In the genomic region with DNA sequence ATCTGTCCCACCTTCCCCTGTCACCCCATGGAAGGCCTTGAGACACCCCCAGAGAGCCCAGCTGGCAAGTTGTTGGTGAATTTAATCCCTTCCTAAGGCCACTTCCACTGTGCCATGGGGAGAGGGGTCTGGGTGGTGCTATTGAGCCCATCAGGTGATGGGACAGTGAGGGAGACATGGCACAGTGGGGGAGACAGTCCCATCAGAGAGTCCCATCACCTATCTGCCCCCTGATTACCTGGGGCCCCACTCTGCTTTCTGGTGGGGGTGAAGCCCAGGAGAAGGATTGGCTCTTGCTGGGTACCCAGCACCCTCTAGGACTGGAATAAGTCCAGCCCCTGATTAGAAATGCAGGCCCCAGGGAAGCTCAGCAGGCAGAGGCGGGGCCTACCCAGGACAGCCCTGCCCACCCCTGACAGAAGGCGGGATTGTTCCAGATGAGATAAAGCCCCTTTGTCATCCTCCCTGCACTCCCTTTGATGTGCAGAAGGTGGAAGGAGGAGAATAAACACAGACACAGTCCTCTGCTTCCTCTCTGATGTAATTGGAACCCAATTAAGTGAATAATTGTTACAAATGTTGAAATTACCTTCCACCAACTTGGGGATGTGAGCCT, we compare ENCODE assay signal across 16 cellular contexts. TPM values are rescaled to one million over a fixed set of nuclear protein-coding genes. Genes with fewer than 3 reads are reported as not detected.
DNase-seq lines count a peak whose midpoint lies in the region; ATAC-seq, FAIRE-seq and TF ChIP-seq lines count a peak whose summit lies in the region.
"Had no signal": no experiment of that assay in that cellular context is flagged by ENCODE, and none has a peak within 500 bp of the region (broad histone marks: within the 10 kb centered on the region; RNA-seq: fewer than 3 reads in every experiment).

No MANE protein-coding gene starts in this region.

- H3K9ac ChIP-seq in K562 (ENCODE audit: insufficient read depth in 1 of 2, low read depth in 2 of 2, low read length in 2 of 2) (no peak overlapping the region), colonic mucosa (ENCODE audit: low read depth in 2 of 2, low read length in 2 of 2) (no peak overlapping the region)

- CTCF ChIA-PET in K562 (lab: Yijun Ruan, JAX; ENCODE audit: low intra/inter-chr PET ratio), result no interaction called here

- no peak for TF ChIP-seq POLR2A in K562 (conservative IDR thresholded peaks at IDR 0.05)

- peaks cover 8% of the 10 kb centered on the region; the same call in 1 of the 2 replicates for H4K20me1 ChIP-seq in K562 (replicated peaks; ENCODE audit: control insufficient read depth, insufficient read depth, low read length)

- H3K4me1 ChIP-seq in K562 (replicated peaks in 1 of 2; ENCODE audit: control insufficient read depth in 2 of 2, insufficient read depth in 2 of 2, low read length in 2 of 2) (no peaks in the 10 kb centered on the region), colonic mucosa (no peaks in the 10 kb centered on the region)

- H3K9me1 ChIP-seq in K562 (ENCODE audit: control insufficient read depth, insufficient read depth, low read length), result no peaks in the 10 kb centered on the region

- H3K9me3 ChIP-seq in K562 (replicated peaks; ENCODE audit: control insufficient read depth, insufficient read depth, low read depth, low read length), result no peaks in the 10 kb centered on the region
- no peaks in the 10 kb centered on the region for H3K9me3 ChIP-seq in colonic mucosa

- in situ Hi-C loops in K562 (cut with MboI), result no loop called here

- H3K79me2 ChIP-seq in K562 (ENCODE audit: control insufficient read depth, insufficient read depth, low read length), result no peaks in the 10 kb centered on the region

- TF ChIP-seq RAD21 in K562 (CRISPR knock-in tag; conservative IDR thresholded peaks at IDR 0.05 in 1 of 2, IDR thresholded peaks at IDR 0.05 in 1 of 2), result no peak

- no peak overlapping the region for H2AFZ ChIP-seq in K562 (ENCODE audit: low read depth, low read length)

- H3K27me3 ChIP-seq in K562 (ENCODE audit: control insufficient read depth in 2 of 2, insufficient read depth in 2 of 2, low read length in 2 of 2) (peaks cover 3 to 8% of the 10 kb centered on the region in 2 experiments; a peak in 2 of 5 replicates), colonic mucosa (no peaks in the 10 kb centered on the region)

- 0% methylated on average over 2 of the region's 2 CpGs for WGBS in K562 (ENCODE audit: insufficient coverage, low coverage, missing lambda C conversion rate)

- ATAC-seq in K562 (peak; percentile 94), GM18511 (IDR thresholded peaks at IDR 0.05; ENCODE audit: unreplicated experiment) (no peak)
- ATAC-seq: right cardiac atrium had no signal

- no peaks in the 10 kb centered on the region for H3K36me3 ChIP-seq in K562 (ENCODE audit: control insufficient read depth, insufficient read depth, low read length)
- no peaks in the 10 kb centered on the region for H3K36me3 ChIP-seq in colonic mucosa

- no peak for FAIRE-seq in K562 (lab: Jason Lieb, UNC)
- FAIRE-seq: GM12892, H54 had no signal

- no peak overlapping the region for H3K4me2 ChIP-seq in K562 (ENCODE audit: insufficient read depth, low read length)

- TF ChIP-seq EP300 in K562 (IDR thresholded peaks at IDR 0.05; ENCODE audit: low read length), result no peak

- TF ChIP-seq CTCF in K562 (IDR thresholded peaks at IDR 0.05 in 2 of 3, conservative IDR thresholded peaks at IDR 0.05 in 1 of 3; ENCODE audit: insufficient read depth in 2 of 3, low read depth in 1 of 3, low read length in 3 of 3) (no peak), colonic mucosa (IDR thresholded peaks at IDR 0.05) (no peak)

- DNase-seq in ELF-1 (ENCODE audit: low read depth, low spot score) (peak; percentile 92), NCI-H2171 (lab: John Stamatoyannopoulos, UW) (peak; percentile 59), K562 (ENCODE audit: extremely low read depth in 1 of 4, low spot score in 3 of 4) (peak; percentile 34 to 52 (median 48)), midbrain (lab: John Stamatoyannopoulos, UW) (peak; percentile 77), colonic mucosa (no peak), mesenteric fat pad (ENCODE audit: low spot score) (no peak), ureter (ENCODE audit: low spot score) (no peak)
- DNase-seq: AML-193, immature natural killer cell, Right ventricle myocardium superior had no signal

- H3K27ac ChIP-seq in K562 (ENCODE audit: extremely low read depth, low read depth, low read length) (no peak overlapping the region), colonic mucosa (no peak overlapping the region)
- H3K27ac ChIP-seq: coronary artery, HL-60 had no signal

- H3K4me3 ChIP-seq in K562, result no peak overlapping the region
- no peak overlapping the region for H3K4me3 ChIP-seq in colonic mucosa
- H3K4me3 ChIP-seq: coronary artery had no signal

- POLR2A ChIA-PET in K562 (lab: Yijun Ruan, JAX), result no interaction called here

- intact Hi-C loops in K562 (cut with micrococcal nuclease), result no loop called here
- intact Hi-C loops in colonic mucosa (cut with DNase I), result no loop called here

- BruUV-seq in K562 (replicated peaks; lab: Mats Ljungman, UMichigan), result no TSS peak

TF ChIP-seq in K562, 482 proteins besides CTCF, POLR2A, EP300 and RAD21:
- TF ChIP-seq, protein P1, sequence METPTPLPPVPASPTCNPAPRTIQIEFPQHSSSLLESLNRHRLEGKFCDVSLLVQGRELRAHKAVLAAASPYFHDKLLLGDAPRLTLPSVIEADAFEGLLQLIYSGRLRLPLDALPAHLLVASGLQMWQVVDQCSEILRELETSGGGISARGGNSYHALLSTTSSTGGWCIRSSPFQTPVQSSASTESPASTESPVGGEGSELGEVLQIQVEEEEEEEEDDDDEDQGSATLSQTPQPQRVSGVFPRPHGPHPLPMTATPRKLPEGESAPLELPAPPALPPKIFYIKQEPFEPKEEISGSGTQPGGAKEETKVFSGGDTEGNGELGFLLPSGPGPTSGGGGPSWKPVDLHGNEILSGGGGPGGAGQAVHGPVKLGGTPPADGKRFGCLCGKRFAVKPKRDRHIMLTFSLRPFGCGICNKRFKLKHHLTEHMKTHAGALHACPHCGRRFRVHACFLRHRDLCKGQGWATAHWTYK (CRISPR knock-in tag; IDR thresholded peaks at IDR 0.05), result no peak
- TF ChIP-seq SOX6 (IDR thresholded peaks at IDR 0.05) (peak; percentile 77), NRF1 (conservative IDR thresholded peaks at IDR 0.05 in 1 of 2, IDR thresholded peaks at IDR 0.05 in 1 of 2) (peak in 1 of 2 experiments; percentile 29; a peak in 1 of 4 replicates), STAT5A (IDR thresholded peaks at IDR 0.05; ENCODE audit: borderline replicate concordance, low read length) (no peak), ZNF146 (CRISPR knock-in tag; IDR thresholded peaks at IDR 0.05; ENCODE audit: unreplicated experiment) (no peak), SUPT5H (IDR thresholded peaks at IDR 0.05) (no peak)
- TF ChIP-seq, protein P2, sequence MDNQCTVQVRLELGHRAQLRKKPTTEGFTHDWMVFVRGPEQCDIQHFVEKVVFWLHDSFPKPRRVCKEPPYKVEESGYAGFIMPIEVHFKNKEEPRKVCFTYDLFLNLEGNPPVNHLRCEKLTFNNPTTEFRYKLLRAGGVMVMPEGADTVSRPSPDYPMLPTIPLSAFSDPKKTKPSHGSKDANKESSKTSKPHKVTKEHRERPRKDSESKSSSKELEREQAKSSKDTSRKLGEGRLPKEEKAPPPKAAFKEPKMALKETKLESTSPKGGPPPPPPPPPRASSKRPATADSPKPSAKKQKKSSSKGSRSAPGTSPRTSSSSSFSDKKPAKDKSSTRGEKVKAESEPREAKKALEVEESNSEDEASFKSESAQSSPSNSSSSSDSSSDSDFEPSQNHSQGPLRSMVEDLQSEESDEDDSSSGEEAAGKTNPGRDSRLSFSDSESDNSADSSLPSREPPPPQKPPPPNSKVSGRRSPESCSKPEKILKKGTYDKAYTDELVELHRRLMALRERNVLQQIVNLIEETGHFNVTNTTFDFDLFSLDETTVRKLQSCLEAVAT (IDR thresholded peaks at IDR 0.05), result no peak
- TF ChIP-seq, protein P3, sequence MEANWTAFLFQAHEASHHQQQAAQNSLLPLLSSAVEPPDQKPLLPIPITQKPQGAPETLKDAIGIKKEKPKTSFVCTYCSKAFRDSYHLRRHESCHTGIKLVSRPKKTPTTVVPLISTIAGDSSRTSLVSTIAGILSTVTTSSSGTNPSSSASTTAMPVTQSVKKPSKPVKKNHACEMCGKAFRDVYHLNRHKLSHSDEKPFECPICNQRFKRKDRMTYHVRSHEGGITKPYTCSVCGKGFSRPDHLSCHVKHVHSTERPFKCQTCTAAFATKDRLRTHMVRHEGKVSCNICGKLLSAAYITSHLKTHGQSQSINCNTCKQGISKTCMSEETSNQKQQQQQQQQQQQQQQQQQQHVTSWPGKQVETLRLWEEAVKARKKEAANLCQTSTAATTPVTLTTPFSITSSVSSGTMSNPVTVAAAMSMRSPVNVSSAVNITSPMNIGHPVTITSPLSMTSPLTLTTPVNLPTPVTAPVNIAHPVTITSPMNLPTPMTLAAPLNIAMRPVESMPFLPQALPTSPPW (CRISPR knock-in tag; IDR thresholded peaks at IDR 0.05), result peak; percentile 27; the same call in 1 of the 2 replicates

RNA-seq across cellular contexts. Expression of a gene that starts 18.9 kb away (rescaled TPM):
- total RNA-seq in K562 (2011; cell fraction: chromatin; rRNA removed; ENCODE audit: low replicate concordance), result not detected in 2 replicates
- total RNA-seq in K562 (2011; cell fraction: nucleolus; rRNA removed), result not detected in 2 replicates
- total RNA-seq in K562 (2011; cell fraction: nucleoplasm; rRNA removed), result not detected in 2 replicates
- total RNA-seq in K562 (2014; rRNA removed), result not detected in 2 replicates
- total RNA-seq in K562 (2014; rRNA removed; fragmentation: Illumina TruSeq; extraction: Trizol), result not detected in 2 replicates
- not detected in 2 replicates for total RNA-seq in K562 (2015; rRNA removed; fragmentation: Illumina TruSeq; extraction: Trizol)
- not detected in 2 replicates for total RNA-seq in K562 (2021)
- polyA plus RNA-seq in K562 (2011; rRNA removed), result not detected in 2 replicates
- polyA plus RNA-seq in K562 (2011; cell fraction: cytosol; rRNA removed), result not detected in 2 replicates
- polyA plus RNA-seq in K562 (2011; cell fraction: nucleus; rRNA removed), result not detected in 2 replicates
- not detected in 2 replicates for polyA plus RNA-seq in K562 (2012)
- polyA plus RNA-seq in K562 (2014; fragmentation: Illumina TruSeq; extraction: Trizol), result not detected in 2 replicates
- polyA plus RNA-seq in K562 (2014; fragmentation: Nextera tagmentation; extraction: Ambion mirVana), result not detected
- not detected in 2 replicates for polyA plus RNA-seq in K562 (2014; rRNA removed)
- not detected in 2 replicates for polyA minus RNA-seq in K562 (2011; rRNA and poly(A)+ RNA removed)
- not detected in 2 replicates for polyA minus RNA-seq in K562 (2011; cell fraction: cytosol; rRNA and poly(A)+ RNA removed)
- not detected in 2 replicates for polyA minus RNA-seq in K562 (2011; cell fraction: nucleus; rRNA and poly(A)+ RNA removed)
- total RNA-seq in colonic mucosa, result under 1 TPM; 0.10 to 0.11 TPM
- 0.16 TPM for total RNA-seq in mesenteric fat pad
- total RNA-seq in ureter, result 0.26 TPM
- total RNA-seq: Right ventricle myocardium superior had no signal

Comparison
In these comparisons a context has a peak if more than half of its experiments do, and no peak if none do; other contexts are left out.
1. DNase-seq: peak in ELF-1 (single experiment), NCI-H2171 (single experiment), K562 (4 of 4) and midbrain (single experiment); none in colonic mucosa (single experiment), mesenteric fat pad (single experiment) and ureter (single experiment).